Comparison of ENCODE assay signal across 23 cellular contexts in the genomic region with DNA sequence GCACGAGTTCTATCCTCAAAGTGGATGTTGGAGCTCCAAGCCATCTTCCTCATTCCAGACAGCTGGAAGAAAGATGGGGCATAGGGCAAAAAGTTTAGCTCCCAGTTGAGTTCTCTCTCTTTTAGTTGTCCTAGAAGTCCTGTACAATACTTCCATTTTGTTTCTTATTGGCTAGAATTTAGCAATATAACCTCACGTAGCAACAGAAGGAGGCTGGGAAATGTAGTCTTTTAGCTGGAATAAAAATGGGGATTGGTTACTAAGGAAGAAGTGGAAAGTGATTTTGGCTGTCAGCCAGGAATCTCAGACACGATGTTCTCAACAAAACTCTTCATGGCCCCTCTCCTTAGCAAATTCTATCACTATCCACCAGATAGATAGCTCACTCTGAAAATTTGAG.
DNase-seq lines count a peak whose midpoint lies in the region; ATAC-seq, FAIRE-seq and TF ChIP-seq lines count a peak whose summit lies in the region.
"Had no signal": no experiment of that assay in that cellular context is flagged by ENCODE, and none has a peak within 500 bp of the region (broad histone marks: within the 10 kb centered on the region; RNA-seq: fewer than 3 reads in every experiment).

No MANE protein-coding gene starts in this region.

- intact Hi-C loops in heart left ventricle (cut with DNase I) (loop anchor here in 3 of 10 donors (10.0 kb wide), 3 partner anchors 69 to 79 kb away; a partner anchor contains a TSS), left cardiac atrium (cut with DNase I) (loop anchor here in 1 of 2 donors (10.0 kb wide), 1 partner anchor 79 kb away; a partner anchor contains a TSS), IMR-90 (cut with micrococcal nuclease) (no loop called here), K562 (cut with micrococcal nuclease) (no loop called here)

- H3K9me1 ChIP-seq in IMR-90 (ENCODE audit: insufficient read depth, low read length) (no peaks in the 10 kb centered on the region), K562 (ENCODE audit: control insufficient read depth, insufficient read depth, low read length) (no peaks in the 10 kb centered on the region)

- H2BK20ac ChIP-seq in IMR-90 (ENCODE audit: low read depth, low read length) = peak overlapping the region; percentile 58; the same call in 1 of the 2 replicates

- H3K23ac ChIP-seq in IMR-90 (ENCODE audit: low read depth, low read length) (0 out of 2 replicates have a peak overlapping the region, but pooled peaks have one; percentile 7), neuronal stem cell (ENCODE audit: low read depth, low read length, poor library complexity) (no peak overlapping the region)

- TF ChIP-seq POLR2A in heart left ventricle (IDR thresholded peaks at IDR 0.05) = no peak
- TF ChIP-seq POLR2A in IMR-90 (IDR thresholded peaks at IDR 0.05; ENCODE audit: low read depth, low read length) = no peak
- no peak for TF ChIP-seq POLR2A in K562 (conservative IDR thresholded peaks at IDR 0.05)

- WGBS in heart left ventricle, 4 donors = 49 to 68% (median 54%) methylated on average over 3 of the region's 3 CpGs
- WGBS in IMR-90 (ENCODE audit: extremely low coverage in 2 of 2, insufficient read length in 1 of 2), 2 experiments = no CpG with 5 or more reads among the region's 3 CpGs
- 23% methylated on average over 3 of the region's 3 CpGs for WGBS in K562 (ENCODE audit: insufficient coverage, low coverage, missing lambda C conversion rate)
- no CpG with 5 or more reads among the region's 3 CpGs for WGBS in neuronal stem cell (ENCODE audit: extremely low coverage in 2 of 2, insufficient read length in 2 of 2, insufficient replicate concordance in 1 of 2), 2 donors

- H3K4me3 ChIP-seq in heart left ventricle (no peak overlapping the region), IMR-90 (ENCODE audit: insufficient read depth, low read depth, low read length) (no peak overlapping the region), K562 (no peak overlapping the region; the same call in 1 of the 2 replicates), neuronal stem cell (ENCODE audit: low read length in 2 of 2) (no peak overlapping the region)
- H3K4me3 ChIP-seq: BLaER1, SJSA1 had no signal

- H2BK15ac ChIP-seq in IMR-90 (ENCODE audit: low read depth, low read length) = no peak overlapping the region; the same call in 2 of the 3 replicates
- no peak overlapping the region for H2BK15ac ChIP-seq in neuronal stem cell (ENCODE audit: low read length)

- H3K9me3 ChIP-seq in heart left ventricle (no peaks in the 10 kb centered on the region), IMR-90 (ENCODE audit: control insufficient read depth, insufficient read depth, low read length) (no peaks in the 10 kb centered on the region), K562 (replicated peaks; ENCODE audit: control insufficient read depth, insufficient read depth, low read depth, low read length) (peaks cover 4% of the 10 kb centered on the region), neuronal stem cell (replicated peaks in 1 of 2; ENCODE audit: control insufficient read depth in 2 of 2, insufficient read depth in 1 of 2, low read depth in 1 of 2, low read length in 2 of 2) (no peaks in the 10 kb centered on the region)
- H3K9me3 ChIP-seq: BLaER1, SJSA1 had no signal

- H3K79me2 ChIP-seq in K562 (ENCODE audit: control insufficient read depth, insufficient read depth, low read length) = peaks cover 74% of the 10 kb centered on the region

- H3K79me1 ChIP-seq in IMR-90 (ENCODE audit: low read depth in 1 of 2, low read length in 2 of 2) (no peaks in the 10 kb centered on the region), neuronal stem cell (ENCODE audit: low read depth, low read length) (no peaks in the 10 kb centered on the region)

- no peak for TF ChIP-seq EP300 in K562 (IDR thresholded peaks at IDR 0.05; ENCODE audit: low read length)

- H3K9ac ChIP-seq in IMR-90 (ENCODE audit: low read depth, low read length) (no peak overlapping the region), K562 (ENCODE audit: insufficient read depth in 1 of 2, low read depth in 2 of 2, low read length in 2 of 2) (peak overlapping the region in 1 of 2 experiments; percentile 52; a peak in 2 of 4 replicates), neuronal stem cell (ENCODE audit: low read depth, low read length, poor library complexity) (no peak overlapping the region)
- H3K9ac ChIP-seq: BLaER1 had no signal

- H3K4ac ChIP-seq in IMR-90 (ENCODE audit: low read depth, low read length) (peak overlapping the region; percentile 58; the same call in 1 of the 2 replicates), neuronal stem cell (ENCODE audit: low read length) (no peak overlapping the region)

- POLR2A ChIA-PET in IMR-90 (lab: Charles Lee; ENCODE audit: unreplicated experiment) = no interaction called here
- POLR2A ChIA-PET in K562 (lab: Yijun Ruan, JAX) = no interaction called here

- no peak overlapping the region for H4K5ac ChIP-seq in IMR-90 (ENCODE audit: low read depth, low read length)

- peaks cover 0 to 2% of the 10 kb centered on the region in 2 donors for H3K9me3 Mint-ChIP-seq in stimulated activated naive B cell treated with anti-CD40 and anti-IgM and Interleukin-4, amounts not matched to agents 10 μg/mL and 1 μg/mL and 100 μg/mL, for 72 hours
- H3K9me3 Mint-ChIP-seq: CD4-positive, alpha-beta T cell had no signal

- no peaks in the 10 kb centered on the region for H3K36me3 ChIP-seq in heart left ventricle
- no peaks in the 10 kb centered on the region for H3K36me3 ChIP-seq in IMR-90 (ENCODE audit: control insufficient read depth, insufficient read depth, low read length)
- peaks cover 15% of the 10 kb centered on the region; the same call in 2 of the 3 replicates for H3K36me3 ChIP-seq in K562 (ENCODE audit: control insufficient read depth, insufficient read depth, low read length)
- H3K36me3 ChIP-seq in neuronal stem cell (replicated peaks in 1 of 2; ENCODE audit: control insufficient read depth in 2 of 2, insufficient read depth in 2 of 2, low read length in 2 of 2) = no peaks in the 10 kb centered on the region
- H3K36me3 ChIP-seq: BLaER1, SJSA1 had no signal

- CTCF ChIA-PET in IMR-90 (lab: Yijun Ruan, JAX) = interaction anchor here (0.6 kb wide), 1 partner anchor 22 kb away, joined by 3 read pairs; no protein-coding TSS in a partner anchor
- CTCF ChIA-PET in K562 (lab: Yijun Ruan, JAX; ENCODE audit: low intra/inter-chr PET ratio) = no interaction called here

- no peak for TF ChIP-seq RAD21 in IMR-90 (IDR thresholded peaks at IDR 0.05; ENCODE audit: low read length)
- TF ChIP-seq RAD21 in K562 (CRISPR knock-in tag; conservative IDR thresholded peaks at IDR 0.05 in 1 of 2, IDR thresholded peaks at IDR 0.05 in 1 of 2) = no peak

- H3K27ac ChIP-seq in heart left ventricle (peak overlapping the region; percentile 42 to 80 (median 64)), IMR-90 (ENCODE audit: insufficient read depth, low read length) (no peak overlapping the region), K562 (ENCODE audit: extremely low read depth, low read depth, low read length) (peak overlapping the region; percentile 74), neuronal stem cell (replicated peaks; ENCODE audit: low read length) (no peak overlapping the region)
- H3K27ac ChIP-seq: BLaER1, SJSA1 had no signal

- FAIRE-seq in K562 (lab: Jason Lieb, UNC) = no peak
- FAIRE-seq: D721Med, G401.6 had no signal

- H4K8ac ChIP-seq in IMR-90 (ENCODE audit: low read depth in 2 of 2, low read length in 2 of 2) = peak overlapping the region in 1 of 2 experiments; percentile 62; a peak in 1 of 4 replicates
- H4K8ac ChIP-seq in neuronal stem cell (ENCODE audit: low read depth, low read length) = no peak overlapping the region

- H4K91ac ChIP-seq in IMR-90 (ENCODE audit: insufficient read depth, low read depth, low read length) (no peak overlapping the region), neuronal stem cell (ENCODE audit: low read depth, low read length, poor library complexity) (no peak overlapping the region)

- TF ChIP-seq CTCF in heart left ventricle (IDR thresholded peaks at IDR 0.05) (no peak), IMR-90 (conservative IDR thresholded peaks at IDR 0.05; ENCODE audit: low read depth, low read length) (no peak), K562 (IDR thresholded peaks at IDR 0.05 in 2 of 3, conservative IDR thresholded peaks at IDR 0.05 in 1 of 3; ENCODE audit: insufficient read depth in 2 of 3, low read depth in 1 of 3, low read length in 3 of 3) (no peak)

- H4K20me1 ChIP-seq in IMR-90 (ENCODE audit: insufficient read depth, low read length) (no peaks in the 10 kb centered on the region), K562 (replicated peaks; ENCODE audit: control insufficient read depth, insufficient read depth, low read length) (no peaks in the 10 kb centered on the region)
- H4K20me1 ChIP-seq: BLaER1 had no signal

- no peak overlapping the region for H3K56ac ChIP-seq in IMR-90 (ENCODE audit: extremely low read depth, insufficient read depth, low read length)

- H2AK5ac ChIP-seq in IMR-90 (ENCODE audit: low read depth, low read length) (peak overlapping the region; percentile 31; the same call in 1 of the 2 replicates), neuronal stem cell (ENCODE audit: low read depth, low read length) (no peak overlapping the region)

- in situ Hi-C loops in IMR-90 (cut with MboI; ENCODE audit: low sequenced_read_pairs) = no loop called here
- in situ Hi-C loops in K562 (cut with MboI) = no loop called here

- dilution Hi-C loops in IMR-90 (cut with HindIII; ENCODE audit: low sequenced_read_pairs, unreplicated experiment) = no loop called here

- no TSS peak for BruUV-seq in IMR-90 (replicated peaks; lab: Mats Ljungman, UMichigan)
- no TSS peak for BruUV-seq in K562 (replicated peaks; lab: Mats Ljungman, UMichigan)

- H2AK9ac ChIP-seq in IMR-90 (replicated peaks; ENCODE audit: low read depth, low read length, poor library complexity) = no peak overlapping the region

- H2AFZ ChIP-seq in IMR-90 (replicated peaks; ENCODE audit: low read length, poor library complexity) = peak overlapping the region; percentile 68
- peak overlapping the region; percentile 66 for H2AFZ ChIP-seq in K562 (ENCODE audit: low read depth, low read length)
- H2AFZ ChIP-seq in neuronal stem cell (ENCODE audit: low read length) = peak overlapping the region; percentile 64

- H3K4me1 Mint-ChIP-seq in stimulated activated naive B cell treated with anti-CD40 and anti-IgM and Interleukin-4, amounts not matched to agents 10 μg/mL and 1 μg/mL and 100 μg/mL, for 72 hours = peaks cover 0 to 12% of the 10 kb centered on the region in 2 donors

- H3K14ac ChIP-seq in IMR-90 (replicated peaks; ENCODE audit: low read depth, low read length) (peak overlapping the region; percentile 81), neuronal stem cell (ENCODE audit: low read length) (no peak overlapping the region)

- H2BK120ac ChIP-seq in IMR-90 (ENCODE audit: low read depth, low read length) = peak overlapping the region; percentile 47; the same call in 1 of the 2 replicates
- no peak overlapping the region for H2BK120ac ChIP-seq in neuronal stem cell (ENCODE audit: low read depth, low read length)

- H3K36me3 Mint-ChIP-seq in stimulated activated naive B cell treated with anti-CD40 and anti-IgM and Interleukin-4, amounts not matched to agents 10 μg/mL and 1 μg/mL and 100 μg/mL, for 72 hours = no peaks in the 10 kb centered on the region
- H3K36me3 Mint-ChIP-seq: IgD-negative memory B cell had no signal

- H2BK12ac ChIP-seq in neuronal stem cell (ENCODE audit: low read length) = no peak overlapping the region

- no peaks in the 10 kb centered on the region for H3K27me3 Mint-ChIP-seq in stimulated activated naive B cell treated with anti-CD40 and anti-IgM and Interleukin-4, amounts not matched to agents 10 μg/mL and 1 μg/mL and 100 μg/mL, for 72 hours
- H3K27me3 Mint-ChIP-seq: CD4-positive, alpha-beta T cell; IgD-negative memory B cell had no signal

- H3K4me1 ChIP-seq in heart left ventricle (peaks cover 3 to 47% (median 15%) of the 10 kb centered on the region in 12 donors), IMR-90 (ENCODE audit: control insufficient read depth, insufficient read depth, low read length) (peaks cover 4% of the 10 kb centered on the region), K562 (replicated peaks in 1 of 2; ENCODE audit: control insufficient read depth in 2 of 2, insufficient read depth in 2 of 2, low read length in 2 of 2) (peaks cover 0 to 9% of the 10 kb centered on the region in 2 experiments; a peak in 4 of 5 replicates), neuronal stem cell (ENCODE audit: control insufficient read depth in 2 of 2, insufficient read depth in 1 of 2, low read depth in 1 of 2, low read length in 2 of 2) (peaks cover 2 to 12% of the 10 kb centered on the region in 2 donors)
- H3K4me1 ChIP-seq: BLaER1, SJSA1 had no signal

- no peaks in the 10 kb centered on the region for H3K27me3 ChIP-seq in heart left ventricle
- H3K27me3 ChIP-seq in IMR-90 (ENCODE audit: control insufficient read depth, insufficient read depth, low read length) = no peaks in the 10 kb centered on the region
- H3K27me3 ChIP-seq in K562 (ENCODE audit: control insufficient read depth in 2 of 2, insufficient read depth in 2 of 2, low read length in 2 of 2) = no peaks in the 10 kb centered on the region
- H3K27me3 ChIP-seq in neuronal stem cell (ENCODE audit: control insufficient read depth in 3 of 3, insufficient read depth in 3 of 3, low read depth in 1 of 3, low read length in 3 of 3) = no peaks in the 10 kb centered on the region
- H3K27me3 ChIP-seq: BLaER1, SJSA1 had no signal

- H3K18ac ChIP-seq in IMR-90 (ENCODE audit: low read depth, low read length) (no peak overlapping the region), neuronal stem cell (ENCODE audit: low read length) (no peak overlapping the region)

- DNase-seq in heart left ventricle (no peak), left cardiac atrium (no peak), IMR-90 (no peak), K562 (ENCODE audit: extremely low read depth in 1 of 4, low spot score in 3 of 4) (no peak), neuronal stem cell (ENCODE audit: low spot score) (no peak), dermis blood vessel endothelial cell (no peak), NCI-H2029 (lab: John Stamatoyannopoulos, UW) (no peak)
- no peak for DNase-seq in stimulated activated naive B cell treated with anti-CD40 and anti-IgM and Interleukin-4, amounts not matched to agents 10 μg/mL and 1 μg/mL and 100 μg/mL, for 72 hours
- DNase-seq: CD4-positive, alpha-beta T cell; HCEC 1CT; NCI-H1092 treated with DMSO at 0.1 percent for 48 hours; NCI-H1436; NCI-H187; NCI-H2107; NCI-H524; NCI-H748 treated with DMSO at 0.1 percent for 48 hours; NK-92 treated with Interleukin-12 subunit alpha and Interleukin-12 subunit beta, amount 100 ng/mL, for 24 hours; PC-3 had no signal

- no peak overlapping the region for H3K4me2 ChIP-seq in IMR-90 (ENCODE audit: low read depth, low read length)
- H3K4me2 ChIP-seq in K562 (ENCODE audit: insufficient read depth, low read length) = peak overlapping the region; percentile 59
- H3K4me2 ChIP-seq in neuronal stem cell (ENCODE audit: insufficient read depth, low read length, poor library complexity, severe bottlenecking) = no peak overlapping the region
- H3K4me2 ChIP-seq: BLaER1 had no signal

- no peak overlapping the region for H3K27ac Mint-ChIP-seq in stimulated activated naive B cell treated with anti-CD40 and anti-IgM and Interleukin-4, amounts not matched to agents 10 μg/mL and 1 μg/mL and 100 μg/mL, for 72 hours
- H3K27ac Mint-ChIP-seq: CD4-positive, alpha-beta T cell; IgD-negative memory B cell had no signal

- ATAC-seq in heart left ventricle (peak in 1 of 4 donors; percentile 19), left cardiac atrium (no peak), IMR-90 (ENCODE audit: low read depth) (no peak), K562 (peak; percentile 49)
- no peak for ATAC-seq in stimulated activated naive B cell treated with anti-CD40 and anti-IgM and Interleukin-4, amounts not matched to agents 10 μg/mL and 1 μg/mL and 100 μg/mL, for 72 hours (replicated peaks)
- ATAC-seq: PC-3 had no signal

- H2BK5ac ChIP-seq in IMR-90 (ENCODE audit: low read depth, low read length, poor library complexity, severe bottlenecking) = no peak overlapping the region
- H2BK5ac ChIP-seq in neuronal stem cell (ENCODE audit: low read length) = no peak overlapping the region

- H3K4me3 Mint-ChIP-seq in stimulated activated naive B cell treated with anti-CD40 and anti-IgM and Interleukin-4, amounts not matched to agents 10 μg/mL and 1 μg/mL and 100 μg/mL, for 72 hours = no peak overlapping the region
- H3K4me3 Mint-ChIP-seq: CD4-positive, alpha-beta T cell; IgD-negative memory B cell had no signal

Comparison
In these comparisons a context has a peak if more than half of its experiments do, and no peak if none do; other contexts are left out.
1. H3K27ac ChIP-seq: peak in heart left ventricle (12 of 12) and K562 (single experiment); none in IMR-90 (single experiment) and neuronal stem cell (single experiment).
2. Peak in every context shown above with its lines, with median percentiles within 50 percentile points of each other: H2AFZ ChIP-seq.